In genomic region chr1:215971793-215972441, GRCh38 we compare ENCODE assay signal across 23 cellular contexts.
DNase-seq lines count a peak whose midpoint lies in the region; ATAC-seq lines count a peak whose summit lies in the region.
"Had no signal": no experiment of that assay in that cellular context is flagged by ENCODE, and none has a peak within 500 bp of the region (broad histone marks: within the 10 kb centered on the region; RNA-seq: fewer than 3 reads in every experiment).

No MANE protein-coding gene starts in this region.

- H2BK15ac ChIP-seq in mesendoderm (replicated peaks; ENCODE audit: low read depth): no peak overlapping the region

- H3K56ac ChIP-seq in mesendoderm (ENCODE audit: low read length): no peak overlapping the region

- no peak overlapping the region for H3K4ac ChIP-seq in mesendoderm (ENCODE audit: low read depth, low read length)

- H3K79me1 ChIP-seq in mesendoderm (ENCODE audit: low read length): no peaks in the 10 kb centered on the region

- DNase-seq in G401 (ENCODE audit: low spot score) (peak; percentile 46), NCI-H69 (lab: John Stamatoyannopoulos, UW) (peak; percentile 45), cerebellar cortex (ENCODE audit: low spot score) (peak; percentile 38), mesendoderm (peak; percentile 31), NOMO-1 treated with DMSO at 0.1 percent for 48 hours (lab: John Stamatoyannopoulos, UW; ENCODE audit: unreplicated experiment) (no peak)
- no peak for DNase-seq in activated CD4-positive, alpha-beta T cell treated with anti-CD3 and anti-CD28 coated beads, Interleukin-2, amount 50 U/mL, for 1 hour
- DNase-seq: Calu3; CD8-positive, alpha-beta memory T cell; DMS153; GDM1; H7; KG1; NCI-H1092; NCI-H1436 treated with DMSO at 0.1 percent for 48 hours; NCI-H2029 treated with DMSO at 0.1 percent for 48 hours; NCI-H2171; NCI-H345; NCI-H524; NCI-H82; PC-3; Right ventricle myocardium superior had no signal

- no peak overlapping the region for H4K8ac ChIP-seq in mesendoderm (ENCODE audit: low read depth, low read length)

- H3K27ac ChIP-seq in mesendoderm (ENCODE audit: low read depth, low read length): no peak overlapping the region
- H3K27ac ChIP-seq: C4-2B had no signal

- no peak overlapping the region for H4K5ac ChIP-seq in mesendoderm (ENCODE audit: low read length)

- H3K4me2 ChIP-seq in mesendoderm (ENCODE audit: low read length): no peak overlapping the region

- no CpG with 5 or more reads among the region's 10 CpGs for WGBS in mesendoderm (ENCODE audit: extremely low coverage, insufficient coverage, low lambda C conversion rate)

- no peak overlapping the region for H2AK5ac ChIP-seq in mesendoderm (ENCODE audit: low read length)

- no peak overlapping the region for H3K9ac ChIP-seq in mesendoderm (ENCODE audit: low read length)

- no peaks in the 10 kb centered on the region for H3K79me2 ChIP-seq in mesendoderm (ENCODE audit: control insufficient read depth, insufficient read depth, low read length)

- no peak for ATAC-seq in GM21423 (IDR thresholded peaks at IDR 0.05; ENCODE audit: unreplicated experiment)
- ATAC-seq: PC-3 had no signal

- H2BK120ac ChIP-seq in mesendoderm (ENCODE audit: low read depth, low read length): no peak overlapping the region

- no peaks in the 10 kb centered on the region for H3K36me3 ChIP-seq in mesendoderm (ENCODE audit: control insufficient read depth, insufficient read depth, low read length)

- H3K27me3 ChIP-seq in mesendoderm (ENCODE audit: insufficient read depth, low read length, poor library complexity): no peaks in the 10 kb centered on the region

- H3K4me3 ChIP-seq in mesendoderm (ENCODE audit: low read length): no peak overlapping the region

- in situ Hi-C loops in G401 (cut with HindIII; ENCODE audit: low sequenced_read_pairs): no loop called here

- H3K18ac ChIP-seq in mesendoderm (ENCODE audit: low read length): no peak overlapping the region

- H3K23ac ChIP-seq in mesendoderm (ENCODE audit: low read length): no peak overlapping the region

- no peaks in the 10 kb centered on the region for H3K4me1 ChIP-seq in mesendoderm (ENCODE audit: control insufficient read depth, low read depth, low read length)

- H2BK5ac ChIP-seq in mesendoderm (ENCODE audit: low read length): no peak overlapping the region

Comparison
In these comparisons a context has a peak if more than half of its experiments do, and no peak if none do; other contexts are left out.
1. DNase-seq: peak in G401 (single experiment), NCI-H69 (single experiment), cerebellar cortex (single experiment) and mesendoderm (single experiment); none in activated CD4-positive, alpha-beta T cell treated with anti-CD3 and anti-CD28 coated beads, Interleukin-2, amount 50 U/mL, for 1 hour (single experiment) and NOMO-1 treated with DMSO at 0.1 percent for 48 hours (single experiment).